23 cellular contexts compared by ENCODE assay signal in genomic region chrX:13581554-13581953, GRCh38. TPM values are rescaled to one million over a fixed set of nuclear protein-coding genes. Genes with fewer than 3 reads are reported as not detected.
"Had no signal": no experiment of that assay in that cellular context is flagged by ENCODE, and none has a peak within 500 bp of the region (broad histone marks: within the 10 kb centered on the region; RNA-seq: fewer than 3 reads in every experiment).

No MANE protein-coding gene starts in this region.

- H3K4me3 ChIP-seq: breast epithelium, esophagus squamous epithelium, gastroesophageal sphincter, pancreas, psoas muscle, right atrium auricular region, spleen, thoracic aorta, upper lobe of left lung had no signal

- H3K27me3 ChIP-seq: esophagus squamous epithelium, gastroesophageal sphincter, neutrophil, right atrium auricular region, upper lobe of left lung had no signal

- H3K4me1 ChIP-seq: breast epithelium, esophagus squamous epithelium, gastroesophageal sphincter, pancreas, psoas muscle, right atrium auricular region, spleen, upper lobe of left lung had no signal

- H3K36me3 ChIP-seq: breast epithelium, esophagus squamous epithelium, gastroesophageal sphincter, neutrophil, pancreas, right atrium auricular region, spleen, thoracic aorta, upper lobe of left lung had no signal

- H3K27ac ChIP-seq: breast epithelium, esophagus squamous epithelium, gastroesophageal sphincter, neutrophil, pancreas, psoas muscle, right atrium auricular region, spleen, thoracic aorta, upper lobe of left lung had no signal

- H3K9me3 ChIP-seq: breast epithelium, gastroesophageal sphincter, neutrophil, pancreas, psoas muscle, thoracic aorta, upper lobe of left lung had no signal

- DNase-seq: activated CD4-positive, alpha-beta T cell treated with anti-CD3 and anti-CD28 coated beads for 36 hours; activated CD4-positive, alpha-beta T cell treated with anti-CD3 and anti-CD28 coated beads, Interleukin-2, amount 50 U/mL, for 4 hours; activated CD8-positive, alpha-beta memory T cell treated with anti-CD3 and anti-CD28 coated beads, Interleukin-2, amount 50 U/mL, for 48 hours; activated naive CD4-positive, alpha-beta T cell treated with Interleukin-2 at 50 U/mL for 16 hours; activated naive CD8-positive, alpha-beta T cell treated with anti-CD3 and anti-CD28 coated beads for 36 hours; activated T-cell treated with anti-CD3 and anti-CD28 coated beads, Interleukin-2, amount 50 U/mL, for 4 hours; amniotic stem cell; esophagus squamous epithelium; head of caudate nucleus; left ventricle myocardium superior; midbrain; pancreas; psoas muscle; spleen; stimulated activated CD4-positive, alpha-beta T cell treated with anti-CD3 and anti-CD28 coated beads, Interleukin-4, amount 100 ng/mL, for 24 hours; stimulated activated naive CD4-positive, alpha-beta T cell treated with Interleukin-2 at 50 U/mL for 16 hours; T1000 had no signal

RNA-seq across cellular contexts. Expression of gene EGFL6, which starts 12.2 kb away (rescaled TPM):
- polyA plus RNA-seq: psoas muscle had no signal
